In genomic region chr6:47357827-47358226, GRCh38 we compare ENCODE assay signal across 16 cellular contexts. TPM values are rescaled to one million over a fixed set of nuclear protein-coding genes. Genes with fewer than 3 reads are reported as not detected.
DNase-seq lines count a peak whose midpoint lies in the region; ATAC-seq and TF ChIP-seq lines count a peak whose summit lies in the region.
"Had no signal": no experiment of that assay in that cellular context is flagged by ENCODE, and none has a peak within 500 bp of the region (broad histone marks: within the 10 kb centered on the region; RNA-seq: fewer than 3 reads in every experiment).

No MANE protein-coding gene starts in this region.

- H3K36me3 Mint-ChIP-seq in type B pancreatic cell = no peaks in the 10 kb centered on the region

- intact Hi-C loops in upper lobe of right lung (cut with DNase I) = no loop called here

- H3K4me3 Mint-ChIP-seq in type B pancreatic cell = no peak overlapping the region

- H3K36me3 ChIP-seq in upper lobe of right lung = no peaks in the 10 kb centered on the region

- H3K4me1 Mint-ChIP-seq in type B pancreatic cell (ENCODE audit: unreplicated experiment) = no peaks in the 10 kb centered on the region

- DNase-seq in DMS53 (lab: John Stamatoyannopoulos, UW) (peak; percentile 17), DMS53 treated with DMSO at 0.1 percent for 48 hours (lab: John Stamatoyannopoulos, UW; ENCODE audit: unreplicated experiment) (no peak), upper lobe of right lung (no peak), type B pancreatic cell (ENCODE audit: extremely low spot score, unreplicated experiment) (no peak), NCI-H2227 (lab: John Stamatoyannopoulos, UW; ENCODE audit: unreplicated experiment) (no peak), amygdala (lab: John Stamatoyannopoulos, UW) (no peak)
- DNase-seq: activated CD4-positive, alpha-beta T cell treated with anti-CD3 and anti-CD28 coated beads for 48 hours; activated naive CD4-positive, alpha-beta T cell; DMS79 treated with DMSO at 0.1 percent for 48 hours; GM23248 had no signal

- H3K27ac Mint-ChIP-seq in type B pancreatic cell = no peak overlapping the region

- no peaks in the 10 kb centered on the region for H3K9me3 ChIP-seq in upper lobe of right lung

- no peaks in the 10 kb centered on the region for H3K9me3 Mint-ChIP-seq in type B pancreatic cell

- ATAC-seq in HG02610 (IDR thresholded peaks at IDR 0.05; ENCODE audit: unreplicated experiment) = peak; percentile 65
- peak; percentile 75 for ATAC-seq in HG03354 (IDR thresholded peaks at IDR 0.05; ENCODE audit: poor library complexity, severe bottlenecking, unreplicated experiment)
- ATAC-seq in upper lobe of right lung = peak; percentile 50
- ATAC-seq: K562, left lobe of liver had no signal

- H3K4me1 ChIP-seq in upper lobe of right lung = no peaks in the 10 kb centered on the region

- no peak overlapping the region for H3K27ac ChIP-seq in upper lobe of right lung
- H3K27ac ChIP-seq: 22Rv1, GM23248, SK-N-MC had no signal

- TF ChIP-seq CTCF in upper lobe of right lung (IDR thresholded peaks at IDR 0.05) (no peak), type B pancreatic cell (conservative IDR thresholded peaks at IDR 0.05) (no peak)

- H3K27me3 Mint-ChIP-seq in type B pancreatic cell = no peaks in the 10 kb centered on the region

- H3K4me3 ChIP-seq in upper lobe of right lung = no peak overlapping the region
- H3K4me3 ChIP-seq: GM23248, K562, SK-N-MC had no signal

- no peaks in the 10 kb centered on the region for H3K27me3 ChIP-seq in upper lobe of right lung

RNA-seq across cellular contexts. Expression of gene TNFRSF21, which starts 48.1 kb away (rescaled TPM):
- total RNA-seq in upper lobe of right lung (28.9 TPM), type B pancreatic cell (ENCODE audit: low replicate concordance) (74.2 and 96.7 TPM in 2 replicates)
